ENCODE assay signal across 22 cellular contexts in genomic region chr4:138118270-138118669, GRCh38.
"Had no signal": no experiment of that assay in that cellular context is flagged by ENCODE, and none has a peak within 500 bp of the region (broad histone marks: within the 10 kb centered on the region; RNA-seq: fewer than 3 reads in every experiment).

No MANE protein-coding gene starts in this region.

- H3K9me3 ChIP-seq: SK-N-SH had no signal

- H3K9ac ChIP-seq: SK-N-SH had no signal

- H3K4me3 Mint-ChIP-seq: IgD-negative memory B cell, T-cell had no signal

- DNase-seq: KBM-7, MV-4-11, NCI-H1048, NCI-H1105, NCI-H1417, NCI-H1436 treated with DMSO at 0.1 percent for 48 hours, NCI-H187, NCI-H2029, NCI-H2081 treated with DMSO at 0.1 percent for 48 hours, NCI-H2171, NCI-H226, NCI-H524, NCI-H526 treated with DMSO at 0.1 percent for 48 hours, NCI-H774, PC-3, SHP77, SK-N-SH, SW 1271, T-cell had no signal

- H3K36me3 Mint-ChIP-seq: IgD-negative memory B cell, T-cell had no signal

- H3K4me2 ChIP-seq: SK-N-SH had no signal

- H3K27ac ChIP-seq: HL-60, RWPE1 had no signal

- H3K9me2 ChIP-seq: SK-N-SH had no signal

- H3K4me1 Mint-ChIP-seq: T-cell had no signal

- H3K27me3 Mint-ChIP-seq: IgD-negative memory B cell, T-cell had no signal

- H3K27ac Mint-ChIP-seq: IgD-negative memory B cell, T-cell had no signal
